8 cellular contexts compared by ENCODE assay signal in the genomic region with DNA sequence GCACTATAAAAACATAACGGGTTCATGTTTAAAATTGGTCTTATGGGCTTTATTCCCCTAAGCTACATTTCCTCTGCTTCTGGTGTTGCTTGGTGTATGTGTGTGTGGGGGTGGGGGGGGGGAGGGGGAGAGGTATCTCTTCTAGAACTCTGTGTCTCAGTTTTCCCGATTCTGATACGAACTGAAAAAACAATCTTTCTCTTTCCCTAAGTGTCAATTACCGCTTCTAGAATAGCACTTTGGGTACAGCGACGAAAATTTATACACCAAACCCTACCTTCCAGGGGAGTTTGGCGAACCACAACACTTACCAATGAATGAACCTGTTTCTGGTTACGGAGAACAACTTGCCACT. TPM values are rescaled to one million over a fixed set of nuclear protein-coding genes. Genes with fewer than 3 reads are reported as not detected.
DNase-seq lines count a peak whose midpoint lies in the region; ATAC-seq and TF ChIP-seq lines count a peak whose summit lies in the region.

No MANE protein-coding gene starts in this region.

- no peak overlapping the region for H2AFZ ChIP-seq in OCI-LY1 (ENCODE audit: low read length)

- no peak for TF ChIP-seq CTCF in C4-2B (conservative IDR thresholded peaks at IDR 0.05)
- no peak for TF ChIP-seq CTCF in OCI-LY1 (IDR thresholded peaks at IDR 0.05; ENCODE audit: low read length)
- TF ChIP-seq CTCF in neural crest cell (conservative IDR thresholded peaks at IDR 0.05) = no peak

- H3F3A ChIP-seq in OCI-LY1 (ENCODE audit: insufficient read depth, low read length) = peaks cover 4% of the 10 kb centered on the region

- peak overlapping the region; percentile 84 for H3K4me2 ChIP-seq in OCI-LY1 (ENCODE audit: low read length)

- H3K9me3 ChIP-seq in OCI-LY1 (ENCODE audit: low read length) = no peaks in the 10 kb centered on the region

- H3K36me3 ChIP-seq in OCI-LY1 (ENCODE audit: insufficient read depth, low read length) = peaks cover 43% of the 10 kb centered on the region

- H3K27me3 Mint-ChIP-seq in effector memory CD8-positive, alpha-beta T cell = no peaks in the 10 kb centered on the region
- no peaks in the 10 kb centered on the region for H3K27me3 Mint-ChIP-seq in neural crest cell (ENCODE audit: low read depth)

- H3K79me2 ChIP-seq in OCI-LY1 (ENCODE audit: insufficient read depth, low read length) = peaks cover 34% of the 10 kb centered on the region

- H3K9me3 Mint-ChIP-seq in effector memory CD8-positive, alpha-beta T cell = no peaks in the 10 kb centered on the region
- H3K9me3 Mint-ChIP-seq in neural crest cell = no peaks in the 10 kb centered on the region

- H3K27ac Mint-ChIP-seq in effector memory CD8-positive, alpha-beta T cell = peak overlapping the region; percentile 98
- H3K27ac Mint-ChIP-seq in neural crest cell (ENCODE audit: unreplicated experiment) = peak overlapping the region; percentile 100

- H3K27me3 ChIP-seq in OCI-LY1 (ENCODE audit: insufficient read depth, low read length) = no peaks in the 10 kb centered on the region

- H3K4me1 ChIP-seq in OCI-LY1 (ENCODE audit: insufficient read depth, low read length, severe bottlenecking) = peaks cover 48% of the 10 kb centered on the region

- H4K20me1 ChIP-seq in OCI-LY1 (ENCODE audit: insufficient read depth, low read length) = no peaks in the 10 kb centered on the region

- peaks cover 17 to 27% of the 10 kb centered on the region in 2 donors for H3K4me1 Mint-ChIP-seq in effector memory CD8-positive, alpha-beta T cell (ENCODE audit: low read depth in 2 of 2)
- peaks cover 33% of the 10 kb centered on the region for H3K4me1 Mint-ChIP-seq in neural crest cell

- ATAC-seq in effector memory CD8-positive, alpha-beta T cell (replicated peaks) = no peak
- ATAC-seq in HG02938 (IDR thresholded peaks at IDR 0.05; ENCODE audit: unreplicated experiment) (no peak), GM18520 (IDR thresholded peaks at IDR 0.05; ENCODE audit: unreplicated experiment) (no peak)

- peak overlapping the region; percentile 92 for H3K27ac ChIP-seq in C4-2B
- H3K27ac ChIP-seq in OCI-LY1 (ENCODE audit: low read depth, low read length, poor library complexity, severe bottlenecking) = peak overlapping the region; percentile 64

- peaks cover 31% of the 10 kb centered on the region for H3K36me3 Mint-ChIP-seq in effector memory CD8-positive, alpha-beta T cell (ENCODE audit: insufficient read depth)
- H3K36me3 Mint-ChIP-seq in neural crest cell (ENCODE audit: low read depth) = peaks cover 13% of the 10 kb centered on the region

- peak overlapping the region; percentile 98 to 99 for H3K4me3 Mint-ChIP-seq in effector memory CD8-positive, alpha-beta T cell
- H3K4me3 Mint-ChIP-seq in neural crest cell = peak overlapping the region; percentile 100

- no peaks in the 10 kb centered on the region for H3K9me2 ChIP-seq in OCI-LY1 (ENCODE audit: low read depth, low read length)

- peak overlapping the region; percentile 88 for H3K4me3 ChIP-seq in OCI-LY1 (ENCODE audit: low read depth, low read length, poor library complexity, severe bottlenecking)

- peak overlapping the region; percentile 94 for H3K9ac ChIP-seq in OCI-LY1 (ENCODE audit: low read length)

- no peak for DNase-seq in effector memory CD8-positive, alpha-beta T cell
- DNase-seq in neural crest cell (ENCODE audit: low read depth, low spot score) (no peak), NCI-H187 treated with DMSO at 0.1 percent for 48 hours (lab: John Stamatoyannopoulos, UW) (no peak), occipital lobe (lab: John Stamatoyannopoulos, UW) (no peak)

RNA-seq across cellular contexts. Expression of a gene that starts 0.6 kb away (rescaled TPM):
- 92.9 and 97.7 TPM in 2 replicates for total RNA-seq in neural crest cell
- 63.5 TPM for total RNA-seq in occipital lobe
